ENCODE assay signal across 16 cellular contexts in genomic region chr3:58857423-58857822, GRCh38.
A peak's percentile ranks its signal among the peaks of the same experiment; 100 is the strongest.
DNase-seq lines count a peak whose midpoint lies in the region; ATAC-seq, FAIRE-seq and TF ChIP-seq lines count a peak whose summit lies in the region.
"Had no signal": no experiment of that assay in that cellular context is flagged by ENCODE, and none has a peak within 500 bp of the region (broad histone marks: within the 10 kb centered on the region; RNA-seq: fewer than 3 reads in every experiment).

No MANE protein-coding gene starts in this region.

- no peak overlapping the region for H3K27ac ChIP-seq in liver (ENCODE audit: low read depth in 1 of 2, low read length in 2 of 2)
- no peak overlapping the region for H3K27ac ChIP-seq in HepG2 (ENCODE audit: extremely low read length, insufficient read depth, low read length)
- H3K27ac ChIP-seq in psoas muscle, result no peak overlapping the region
- H3K27ac ChIP-seq: PC-9 had no signal

- H3K4me1 ChIP-seq in liver (ENCODE audit: control insufficient read depth in 4 of 4, insufficient read depth in 4 of 4, low read length in 3 of 4) (peaks cover 0 to 14% (median 6%) of the 10 kb centered on the region in 4 donors), HepG2 (ENCODE audit: insufficient read depth, low read length) (no peaks in the 10 kb centered on the region), psoas muscle (no peaks in the 10 kb centered on the region)

- no peak for TF ChIP-seq CTCF in liver (IDR thresholded peaks at IDR 0.05; ENCODE audit: low read depth, low read length, missing input control)
- TF ChIP-seq CTCF in HepG2 (CRISPR knock-in tag; IDR thresholded peaks at IDR 0.05), result no peak
- no peak for TF ChIP-seq CTCF in fibroblast of the aortic adventitia (IDR thresholded peaks at IDR 0.05; ENCODE audit: insufficient read depth, low read length)
- no peak for TF ChIP-seq CTCF in psoas muscle (IDR thresholded peaks at IDR 0.05)

- no peak for DNase-seq in HepG2 (ENCODE audit: low spot score)
- DNase-seq in NCI-H69 (lab: John Stamatoyannopoulos, UW), result peak; percentile 49
- DNase-seq in fibroblast of the aortic adventitia (ENCODE audit: low read depth), result peak; percentile 21
- no peak for DNase-seq in stimulated activated naive B cell treated with anti-CD40 and anti-IgM and Interleukin-4, amounts not matched to agents 10 μg/mL and 1 μg/mL and 100 μg/mL, for 72 hours
- no peak for DNase-seq in naive thymus-derived CD8-positive, alpha-beta T cell
- DNase-seq in psoas muscle, result no peak
- DNase-seq: DMS 273 treated with DMSO at 0.1 percent for 48 hours, H7, NCI-H187 treated with DMSO at 0.1 percent for 48 hours, NCI-H524 treated with DMSO at 0.1 percent for 48 hours, PC-9, SW 1271 had no signal

- CTCF ChIA-PET in HepG2 (lab: Yijun Ruan, JAX; ENCODE audit: low intra/inter-chr PET ratio, low total read pairs), result no interaction called here

- no peaks in the 10 kb centered on the region for H3K27me3 ChIP-seq in liver (ENCODE audit: control insufficient read depth in 4 of 4, insufficient read depth in 4 of 4, low read length in 3 of 4)
- H3K27me3 ChIP-seq in HepG2 (ENCODE audit: control insufficient read depth in 1 of 2, insufficient read depth in 2 of 2, low read length in 2 of 2), result no peaks in the 10 kb centered on the region
- H3K27me3 ChIP-seq in psoas muscle (ENCODE audit: insufficient read depth in 3 of 3, low read length in 2 of 3), result no peaks in the 10 kb centered on the region

- no peak for TF ChIP-seq POLR2A in HepG2 (IDR thresholded peaks at IDR 0.05; ENCODE audit: insufficient read depth in 1 of 2, low read depth in 2 of 2, low read length in 2 of 2)

- no peak for FAIRE-seq in HepG2 (lab: Jason Lieb, UNC)
- FAIRE-seq: A204.1 had no signal

- peaks cover 0 to 4% of the 10 kb centered on the region in 2 donors for H3K9me3 Mint-ChIP-seq in stimulated activated naive B cell treated with anti-CD40 and anti-IgM and Interleukin-4, amounts not matched to agents 10 μg/mL and 1 μg/mL and 100 μg/mL, for 72 hours
- no peaks in the 10 kb centered on the region for H3K9me3 Mint-ChIP-seq in naive thymus-derived CD8-positive, alpha-beta T cell

- H4K20me1 ChIP-seq in HepG2 (ENCODE audit: insufficient read depth, low read length), result no peaks in the 10 kb centered on the region

- intact Hi-C loops in HepG2 (cut with micrococcal nuclease; ENCODE audit: unreplicated experiment), result no loop called here
- intact Hi-C loops in psoas muscle (cut with DNase I), result no loop called here

- H2AFZ ChIP-seq in HepG2 (ENCODE audit: low read length), result no peak overlapping the region
- H2AFZ ChIP-seq: PC-9 had no signal

- H3K27me3 Mint-ChIP-seq in stimulated activated naive B cell treated with anti-CD40 and anti-IgM and Interleukin-4, amounts not matched to agents 10 μg/mL and 1 μg/mL and 100 μg/mL, for 72 hours, result no peaks in the 10 kb centered on the region
- peaks cover 0 to 3% (median 0%) of the 10 kb centered on the region in 5 donors for H3K27me3 Mint-ChIP-seq in naive thymus-derived CD8-positive, alpha-beta T cell

- WGBS in liver, result 71% methylated on average over 1 of the region's 1 CpG
- 0% methylated on average over 1 of the region's 1 CpG for WGBS in HepG2 (ENCODE audit: low lambda C conversion rate)
- 64 to 71% (median 67%) methylated on average over 1 of the region's 1 CpG for WGBS in psoas muscle, 3 donors

- H3K9ac ChIP-seq in liver (ENCODE audit: low read depth in 1 of 2, low read length in 2 of 2) (peak overlapping the region in 1 of 2 donors; percentile 38), HepG2 (ENCODE audit: insufficient read depth, low read depth, low read length) (no peak overlapping the region)

- H3K4me1 Mint-ChIP-seq in stimulated activated naive B cell treated with anti-CD40 and anti-IgM and Interleukin-4, amounts not matched to agents 10 μg/mL and 1 μg/mL and 100 μg/mL, for 72 hours, result peaks cover 4 to 13% of the 10 kb centered on the region in 2 donors
- peaks cover 0 to 12% (median 0%) of the 10 kb centered on the region in 4 donors for H3K4me1 Mint-ChIP-seq in naive thymus-derived CD8-positive, alpha-beta T cell
- H3K4me1 Mint-ChIP-seq: CD14-positive monocyte had no signal

- POLR2A ChIA-PET in HepG2 (lab: Yijun Ruan, JAX), result no interaction called here
- POLR2A ChIA-PET in naive thymus-derived CD8-positive, alpha-beta T cell (lab: Charles Lee), result no interaction called here

- TF ChIP-seq EP300 in HepG2 (IDR thresholded peaks at IDR 0.05; ENCODE audit: low read depth in 2 of 2, low read length in 2 of 2), result no peak
- no peak for TF ChIP-seq EP300 in HepG2 (CRISPR knock-in tag; IDR thresholded peaks at IDR 0.05; ENCODE audit: borderline replicate concordance)

- BruUV-seq in HepG2 (replicated peaks; lab: Mats Ljungman, UMichigan), result no TSS peak

- no peak overlapping the region for H3K4me2 ChIP-seq in HepG2 (ENCODE audit: low read depth, low read length)
- H3K4me2 ChIP-seq: PC-9 had no signal

- TF ChIP-seq RAD21 in liver (IDR thresholded peaks at IDR 0.05) (no peak), HepG2 (CRISPR knock-in tag; IDR thresholded peaks at IDR 0.05) (no peak)

- ATAC-seq in HepG2 (no peak), psoas muscle (no peak)
- peak; percentile 25 to 42 for ATAC-seq in stimulated activated naive B cell treated with anti-CD40 and anti-IgM and Interleukin-4, amounts not matched to agents 10 μg/mL and 1 μg/mL and 100 μg/mL, for 72 hours (replicated peaks)
- ATAC-seq in activated CD4-positive, CD25-positive, alpha-beta regulatory T cell treated with anti-CD3 and anti-CD28 coated beads, Interleukin-2, amount 50 U/mL, for 24 hours, result no peak
- ATAC-seq in naive thymus-derived CD8-positive, alpha-beta T cell, result no peak

- H3K4me3 Mint-ChIP-seq in stimulated activated naive B cell treated with anti-CD40 and anti-IgM and Interleukin-4, amounts not matched to agents 10 μg/mL and 1 μg/mL and 100 μg/mL, for 72 hours, result no peak overlapping the region
- H3K4me3 Mint-ChIP-seq in naive thymus-derived CD8-positive, alpha-beta T cell, result no peak overlapping the region
- H3K4me3 Mint-ChIP-seq: CD14-positive monocyte had no signal

- no peaks in the 10 kb centered on the region for H3K36me3 Mint-ChIP-seq in stimulated activated naive B cell treated with anti-CD40 and anti-IgM and Interleukin-4, amounts not matched to agents 10 μg/mL and 1 μg/mL and 100 μg/mL, for 72 hours
- no peaks in the 10 kb centered on the region for H3K36me3 Mint-ChIP-seq in naive thymus-derived CD8-positive, alpha-beta T cell
- H3K36me3 Mint-ChIP-seq: CD14-positive monocyte had no signal

- in situ Hi-C loops in HepG2 (cut with HindIII; ENCODE audit: extremely low pct_ligation_motif_present, low pct_unique_long_range_greater_than_20kb), result no loop called here

- H3K4me3 ChIP-seq in liver (ENCODE audit: low read depth in 1 of 3, low read length in 3 of 3) (no peak overlapping the region), HepG2 (replicated peaks in 1 of 3; ENCODE audit: insufficient read depth in 1 of 3, low read depth in 2 of 3, low read length in 3 of 3) (no peak overlapping the region), fibroblast of the aortic adventitia (ENCODE audit: low read depth, low read length) (no peak overlapping the region), psoas muscle (no peak overlapping the region)
- H3K4me3 ChIP-seq: PC-9 had no signal

- no peak overlapping the region for H3K27ac Mint-ChIP-seq in stimulated activated naive B cell treated with anti-CD40 and anti-IgM and Interleukin-4, amounts not matched to agents 10 μg/mL and 1 μg/mL and 100 μg/mL, for 72 hours
- H3K27ac Mint-ChIP-seq in naive thymus-derived CD8-positive, alpha-beta T cell, result no peak overlapping the region
- H3K27ac Mint-ChIP-seq: CD14-positive monocyte had no signal

- no peaks in the 10 kb centered on the region for H3K36me3 ChIP-seq in liver (ENCODE audit: control insufficient read depth in 4 of 4, insufficient read depth in 3 of 4, low read depth in 1 of 4, low read length in 3 of 4)
- H3K36me3 ChIP-seq in HepG2 (replicated peaks in 1 of 2; ENCODE audit: control insufficient read depth in 1 of 2, insufficient read depth in 2 of 2, low read length in 2 of 2), result no peaks in the 10 kb centered on the region
- no peaks in the 10 kb centered on the region for H3K36me3 ChIP-seq in psoas muscle (ENCODE audit: insufficient read depth in 1 of 2, low read depth in 1 of 2)

- no peaks in the 10 kb centered on the region for H3K79me2 ChIP-seq in HepG2 (ENCODE audit: insufficient read depth, low read length)

- H3K9me3 ChIP-seq in liver (ENCODE audit: control insufficient read depth in 4 of 4, low read length in 3 of 4) (no peaks in the 10 kb centered on the region), HepG2 (ENCODE audit: low read length) (no peaks in the 10 kb centered on the region), psoas muscle (no peaks in the 10 kb centered on the region)

TF ChIP-seq in liver, 16 proteins besides CTCF, POLR2A, EP300 and RAD21 (continues in another document):
- TF ChIP-seq HNF4G (IDR thresholded peaks at IDR 0.05) (no peak), HNF4A (conservative IDR thresholded peaks at IDR 0.05) (peak; percentile 72 to 83), GABPA (IDR thresholded peaks at IDR 0.05 in 1 of 2, conservative IDR thresholded peaks at IDR 0.05 in 1 of 2) (no peak), JUND (IDR thresholded peaks at IDR 0.05) (no peak), SP1 (IDR thresholded peaks at IDR 0.05) (peak; percentile 35), MAX (IDR thresholded peaks at IDR 0.05) (no peak), FOXA1 (IDR thresholded peaks at IDR 0.05) (peak; percentile 31)
- TF ChIP-seq, protein P1, sequence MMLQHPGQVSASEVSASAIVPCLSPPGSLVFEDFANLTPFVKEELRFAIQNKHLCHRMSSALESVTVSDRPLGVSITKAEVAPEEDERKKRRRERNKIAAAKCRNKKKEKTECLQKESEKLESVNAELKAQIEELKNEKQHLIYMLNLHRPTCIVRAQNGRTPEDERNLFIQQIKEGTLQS (IDR thresholded peaks at IDR 0.05), result no peak

Comparison
In these comparisons a context has a peak if more than half of its experiments do, and no peak if none do; other contexts are left out.
1. ATAC-seq: peak in stimulated activated naive B cell treated with anti-CD40 and anti-IgM and Interleukin-4, amounts not matched to agents 10 μg/mL and 1 μg/mL and 100 μg/mL, for 72 hours (2 of 2); none in HepG2 (single experiment), activated CD4-positive, CD25-positive, alpha-beta regulatory T cell treated with anti-CD3 and anti-CD28 coated beads, Interleukin-2, amount 50 U/mL, for 24 hours (0 of 2), naive thymus-derived CD8-positive, alpha-beta T cell (0 of 2) and psoas muscle (0 of 4).
2. DNase-seq: peak in NCI-H69 (single experiment) and fibroblast of the aortic adventitia (single experiment); none in HepG2 (single experiment), stimulated activated naive B cell treated with anti-CD40 and anti-IgM and Interleukin-4, amounts not matched to agents 10 μg/mL and 1 μg/mL and 100 μg/mL, for 72 hours (single experiment), naive thymus-derived CD8-positive, alpha-beta T cell (0 of 10) and psoas muscle (0 of 2).